In the genomic region with DNA sequence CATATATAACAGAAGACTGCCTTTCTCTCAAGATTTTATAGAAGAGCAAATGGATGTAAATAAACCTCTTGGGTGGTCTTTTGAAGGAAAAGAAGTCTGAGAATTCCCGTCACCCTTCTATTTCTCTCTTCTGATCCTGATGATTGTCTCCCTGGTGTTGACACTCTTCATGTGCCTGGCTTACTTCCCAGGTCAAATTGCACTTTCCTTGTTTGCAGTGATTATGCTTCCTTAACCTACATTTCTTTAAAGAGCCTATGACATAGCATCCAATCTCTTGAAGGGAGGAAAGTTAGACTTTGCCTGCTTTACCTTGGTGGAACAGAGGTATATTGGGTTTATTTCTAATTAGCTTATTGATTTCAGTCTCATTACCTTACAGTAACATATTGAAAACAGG, we compare ENCODE assay signal across 20 cellular contexts.
"Had no signal": no experiment of that assay in that cellular context is flagged by ENCODE, and none has a peak within 500 bp of the region (broad histone marks: within the 10 kb centered on the region; RNA-seq: fewer than 3 reads in every experiment).

No MANE protein-coding gene starts in this region.

- H3K4me2 ChIP-seq: hepatocyte had no signal

- H3K27ac ChIP-seq: coronary artery, dorsolateral prefrontal cortex, esophagus muscularis mucosa, foreskin keratinocyte, gastroesophageal sphincter, hepatocyte, left lung, lower lobe of right lung had no signal

- ATAC-seq: foreskin keratinocyte; gastroesophageal sphincter; left lung; lower lobe of right lung; naive thymus-derived CD4-positive, alpha-beta T cell had no signal

- DNase-seq: dermis blood vessel endothelial cell; dorsolateral prefrontal cortex; effector CD4-positive, alpha-beta T cell; effector memory CD4-positive, alpha-beta T cell; foreskin keratinocyte; heart left ventricle; hypothalamus; immature natural killer cell; islet precursor cell; kidney; kidney glomerular epithelial cell; left lung; left ventricle myocardium superior; lower lobe of right lung; mesenchymal stem cell; naive thymus-derived CD4-positive, alpha-beta T cell had no signal

- H3K36me3 ChIP-seq: esophagus muscularis mucosa, gastroesophageal sphincter, heart left ventricle, left lung, lower lobe of right lung had no signal

- H2AFZ ChIP-seq: hepatocyte had no signal

- H3K9me3 ChIP-seq: esophagus muscularis mucosa, gastroesophageal sphincter, heart left ventricle, left lung, lower lobe of right lung had no signal

- H3K4me1 ChIP-seq: foreskin keratinocyte, gastroesophageal sphincter, left lung, lower lobe of right lung had no signal

- H3K27me3 ChIP-seq: dorsolateral prefrontal cortex, esophagus muscularis mucosa, foreskin keratinocyte, gastroesophageal sphincter, heart left ventricle, hepatocyte, left lung had no signal

- H3K4me3 ChIP-seq: coronary artery, dorsolateral prefrontal cortex, esophagus muscularis mucosa, gastroesophageal sphincter, heart left ventricle, hepatocyte, left lung, lower lobe of right lung had no signal
